In genomic region chr11:8235925-8236324, GRCh38 we compare ENCODE assay signal across 37 cellular contexts. TPM values are rescaled to one million over a fixed set of nuclear protein-coding genes. Genes with fewer than 3 reads are reported as not detected.
"Had no signal": no experiment of that assay in that cellular context is flagged by ENCODE, and none has a peak within 500 bp of the region (broad histone marks: within the 10 kb centered on the region; RNA-seq: fewer than 3 reads in every experiment).

No MANE protein-coding gene starts in this region.

- H3K27me3 ChIP-seq: adrenal gland, body of pancreas, breast epithelium, SJSA1 had no signal

- FAIRE-seq: astrocyte had no signal

- H3K27ac ChIP-seq: adrenal gland, body of pancreas, breast epithelium, KMS-11, SJSA1, VCaP had no signal

- ATAC-seq: activated naive CD4-positive, alpha-beta T cell treated with anti-CD3 and anti-CD28 coated beads, Interleukin-2, amount 50 U/mL, for 72 hours; activated T-cell treated with anti-CD3 and anti-CD28 coated beads, Interleukin-2, amount 50 U/mL, for 4 hours; body of pancreas; Panc1 had no signal

- H3K36me3 ChIP-seq: adrenal gland, breast epithelium, SJSA1 had no signal

- H3K9me3 ChIP-seq: adrenal gland, body of pancreas, breast epithelium, SJSA1 had no signal

- H3K4me3 ChIP-seq: adrenal gland, body of pancreas, breast epithelium, SJSA1 had no signal

- H3K9ac ChIP-seq: KMS-11 had no signal

- H3K4me1 ChIP-seq: body of pancreas, breast epithelium, SJSA1 had no signal

- DNase-seq: activated B cell treated with CpG ODN at 0.5 μM for 24 hours; activated CD4-positive, alpha-beta memory T cell treated with anti-CD3 and anti-CD28 coated beads for 36 hours; activated CD4-positive, alpha-beta T cell treated with anti-CD3 and anti-CD28 coated beads for 4 hours; activated CD4-positive, alpha-beta T cell treated with anti-CD3 and anti-CD28 coated beads, Interleukin-2, amount 50 U/mL, for 1 hour; activated CD4-positive, CD25-positive, alpha-beta regulatory T cell treated with anti-CD3 and anti-CD28 coated beads, Interleukin-2, amount 50 U/mL, for 72 hours; activated CD8-positive, alpha-beta memory T cell treated with anti-CD3 and anti-CD28 coated beads, Interleukin-2, amount 50 U/mL, for 4 hours; activated gamma-delta T cell treated with Interleukin-2 at 50 U/mL for 16 hours; activated naive CD4-positive, alpha-beta T cell treated with anti-CD3 and anti-CD28 coated beads for 36 hours; activated T-cell treated with anti-CD3 and anti-CD28 coated beads for 4 hours; activated T-cell treated with anti-CD3 and anti-CD28 coated beads, Interleukin-2, amount 50 U/mL, for 4 hours; adrenal gland; body of pancreas; MV-4-11; NCI-H1092; NCI-H1436 treated with DMSO at 0.1 percent for 48 hours; NCI-H1694 treated with DMSO at 0.1 percent for 48 hours; NCI-H2029; NCI-H510A; NCI-H526; NCI-H748 treated with DMSO at 0.1 percent for 48 hours; NK-92 treated with Interleukin-12 subunit alpha and Interleukin-12 subunit beta, amount 100 ng/mL, for 24 hours; OCI-M1; RPMI8226; SHP77 treated with DMSO at 0.1 percent for 48 hours; SW 1271; T-helper 1 cell; T-helper 2 cell; T-helper 9 cell had no signal

RNA-seq across cellular contexts. Expression of gene LMO1, which starts 27.8 kb away (rescaled TPM):
- total RNA-seq: activated B cell treated with CpG ODN at 0.5 μM for 24 hours; activated CD4-positive, alpha-beta memory T cell treated with anti-CD3 and anti-CD28 coated beads for 36 hours; activated naive CD4-positive, alpha-beta T cell treated with anti-CD3 and anti-CD28 coated beads for 36 hours; activated naive CD4-positive, alpha-beta T cell treated with anti-CD3 and anti-CD28 coated beads, Interleukin-2, amount 50 U/mL, for 72 hours; activated T-cell treated with anti-CD3 and anti-CD28 coated beads, Interleukin-2, amount 50 U/mL, for 4 hours; activated T-helper 1 cell treated with anti-CD3 and anti-CD28 coated beads, Interleukin-12 subunit alpha, Interleukin-12 subunit beta, Interleukin-2, Interleukin-4 antibody, amounts not matched to agents 30 ng/mL and 10 ng/mL and 1 ng/mL, durations not matched to agents 14 hours and 24 hours and 36 hours; breast epithelium; LHCN-M2; SJSA1 had no signal
